In the genomic region with DNA sequence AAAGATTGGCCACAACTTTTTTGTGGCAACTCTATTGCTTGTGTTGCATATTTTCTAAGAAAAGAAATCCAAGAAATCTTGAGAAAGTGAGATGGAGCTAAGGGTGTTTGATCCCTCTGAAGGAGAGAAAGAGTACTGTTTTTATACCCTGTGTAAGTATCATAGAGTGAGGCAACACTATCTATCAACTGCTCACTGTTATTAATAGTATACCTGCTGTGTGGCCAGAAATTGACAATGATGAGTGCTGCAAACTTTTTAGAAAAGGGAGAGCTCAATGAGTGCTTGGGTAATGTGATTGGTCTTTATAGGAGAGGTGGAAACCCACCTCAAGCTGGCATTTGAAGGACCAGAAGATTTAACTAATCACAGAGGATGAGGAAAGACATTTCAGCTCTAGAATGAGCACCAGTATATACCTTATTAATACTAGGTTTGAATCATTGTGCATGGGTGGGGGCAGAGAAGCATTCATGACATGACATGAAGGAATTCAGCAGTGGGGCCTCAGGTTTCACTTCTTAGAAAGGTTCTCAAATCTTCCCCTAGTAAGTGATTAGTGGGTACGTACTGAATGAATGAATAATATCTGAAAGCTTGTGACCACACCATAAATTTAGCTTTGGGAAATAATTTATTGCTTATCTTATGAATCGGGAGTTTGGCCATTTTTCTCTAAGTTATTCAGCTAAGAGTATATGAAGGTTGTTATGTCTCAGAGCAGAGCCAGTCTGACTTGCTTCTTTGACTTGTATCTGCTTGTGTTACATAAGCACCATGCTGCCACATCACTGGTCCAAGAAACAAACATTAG, we compare ENCODE assay signal across 12 cellular contexts.
A peak's percentile ranks its signal among the peaks of the same experiment; 100 is the strongest.
DNase-seq lines count a peak whose midpoint lies in the region; ATAC-seq, FAIRE-seq and TF ChIP-seq lines count a peak whose summit lies in the region.
"Had no signal": no experiment of that assay in that cellular context is flagged by ENCODE, and none has a peak within 500 bp of the region (broad histone marks: within the 10 kb centered on the region; RNA-seq: fewer than 3 reads in every experiment).

No MANE protein-coding gene starts in this region.

- H3K36me3 ChIP-seq in brain microvascular endothelial cell (replicated peaks), result no peaks in the 10 kb centered on the region

- H3K27me3 ChIP-seq in brain microvascular endothelial cell (replicated peaks), result no peaks in the 10 kb centered on the region
- H3K27me3 ChIP-seq: MG63 had no signal

- no peak for FAIRE-seq in HTR-8/SVneo (lab: Jason Lieb, UNC)
- FAIRE-seq: G401.6, TTC549 had no signal

- TF ChIP-seq CTCF in brain microvascular endothelial cell (IDR thresholded peaks at IDR 0.05; ENCODE audit: low read depth, low read length, missing control alignments) (no peak), GM13976 (IDR thresholded peaks at IDR 0.05; ENCODE audit: borderline replicate concordance, control extremely low read depth, extremely low read depth, insufficient read depth, missing control alignments) (no peak)

- peak overlapping the region; percentile 32 for H3K27ac ChIP-seq in brain microvascular endothelial cell

- H3K4me3 ChIP-seq in brain microvascular endothelial cell (ENCODE audit: low read depth, low read length), result no peak overlapping the region
- H3K4me3 ChIP-seq: MG63, mucosa of descending colon had no signal

- DNase-seq in ELR (ENCODE audit: low read depth) (peak; percentile 77), brain microvascular endothelial cell (no peak), nucleus accumbens (lab: John Stamatoyannopoulos, UW) (no peak), GM13976 (ENCODE audit: low spot score) (no peak), HTR-8/SVneo (ENCODE audit: insufficient read length, low spot score) (no peak), activated gamma-delta T cell treated with Interleukin-2 at 50 U/mL for 16 hours (no peak)
- DNase-seq: MG63, mucosa of descending colon had no signal

- in situ Hi-C loops in brain microvascular endothelial cell (cut with HindIII; ENCODE audit: low pct_ligation_motif_present, low sequenced_read_pairs) (no loop called here), GM13976 (cut with MboI; ENCODE audit: low sequenced_read_pairs, unreplicated experiment) (no loop called here)

- ATAC-seq in GM19397 (IDR thresholded peaks at IDR 0.05; ENCODE audit: unreplicated experiment) (peak; percentile 55), HG03135 (IDR thresholded peaks at IDR 0.05; ENCODE audit: unreplicated experiment) (peak; percentile 59)
- ATAC-seq: mucosa of descending colon had no signal
